Comparison of ENCODE assay signal across 19 cellular contexts in the genomic region with DNA sequence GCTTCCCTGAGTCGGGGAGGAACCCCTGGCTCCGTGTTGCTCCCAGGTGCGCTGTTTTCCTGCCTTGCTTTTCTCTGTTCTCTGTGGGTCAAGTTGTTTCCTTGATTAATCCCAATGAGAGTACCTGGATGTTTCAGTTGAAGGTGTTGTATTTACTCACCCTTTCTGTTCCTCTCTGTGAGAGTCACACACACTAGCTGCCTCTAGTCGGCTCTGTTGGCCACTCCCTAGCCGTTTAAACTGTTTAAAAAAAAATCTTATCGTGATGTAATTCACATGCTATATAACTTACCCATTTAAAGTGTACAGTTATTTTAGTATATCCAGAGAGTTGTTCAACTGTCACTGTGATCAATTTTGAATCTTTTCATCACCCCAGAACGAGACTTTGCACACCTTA.
A peak's percentile ranks its signal among the peaks of the same experiment; 100 is the strongest.
DNase-seq lines count a peak whose midpoint lies in the region; ATAC-seq, FAIRE-seq and TF ChIP-seq lines count a peak whose summit lies in the region.
"Had no signal": no experiment of that assay in that cellular context is flagged by ENCODE, and none has a peak within 500 bp of the region (broad histone marks: within the 10 kb centered on the region; RNA-seq: fewer than 3 reads in every experiment).

No MANE protein-coding gene starts in this region.

- CTCF ChIA-PET in Calu3 (lab: Charles Lee), result interaction anchor here (1.6 kb wide), 1 partner anchor 123 kb away, joined by 4 read pairs; no protein-coding TSS in a partner anchor

- H3K4me3 ChIP-seq in HUES64 (ENCODE audit: low read length) (no peak overlapping the region), endodermal cell (ENCODE audit: low read length) (no peak overlapping the region), pancreas (no peak overlapping the region)
- H3K4me3 ChIP-seq: MG63, sigmoid colon had no signal

- no peak overlapping the region for H3K9ac ChIP-seq in HUES64 (ENCODE audit: low read depth, low read length)
- no peak overlapping the region for H3K9ac ChIP-seq in endodermal cell (ENCODE audit: extremely low read depth, low read length, poor library complexity, severe bottlenecking)

- no TSS peak for BruUV-seq in Calu3 (replicated peaks; lab: Mats Ljungman, UMichigan)

- H3K27me3 ChIP-seq in HUES64 (ENCODE audit: insufficient read depth, low read length) (no peaks in the 10 kb centered on the region), endodermal cell (ENCODE audit: control insufficient read depth, insufficient read depth, low read length, poor library complexity, severe bottlenecking) (no peaks in the 10 kb centered on the region), pancreas (no peaks in the 10 kb centered on the region)
- H3K27me3 ChIP-seq: BE2C, MG63, sigmoid colon had no signal

- WGBS in HUES64, result 85% methylated on average over 6 of the region's 7 CpGs
- 78 to 80% methylated on average over 2 to 7 of the region's 7 CpGs for WGBS in endodermal cell (ENCODE audit: insufficient coverage in 1 of 2, insufficient read length in 1 of 2), 2 experiments
- 51% methylated on average over 7 of the region's 7 CpGs for WGBS in pancreas, 2 donors

- H3K9me3 Mint-ChIP-seq in Calu3 (ENCODE audit: low read depth, unreplicated experiment) (peaks cover 13% of the 10 kb centered on the region), endodermal cell (peaks cover 20% of the 10 kb centered on the region)

- H3K4me1 ChIP-seq in HUES64 (ENCODE audit: insufficient read depth, low read length) (peaks cover 25% of the 10 kb centered on the region), endodermal cell (ENCODE audit: control insufficient read depth, insufficient read depth, low read length) (peaks cover 21% of the 10 kb centered on the region), pancreas (peaks cover 0 to 3% (median 0%) of the 10 kb centered on the region in 3 donors)

- H3K4me1 Mint-ChIP-seq in Calu3 (ENCODE audit: low read depth, unreplicated experiment) (peaks cover 65% of the 10 kb centered on the region), endodermal cell (peaks cover 55% of the 10 kb centered on the region)

- H3K27ac ChIP-seq in HUES64 (ENCODE audit: low read depth, low read length), result peak overlapping the region; percentile 5; the same call in 1 of the 2 replicates
- H3K27ac ChIP-seq in endodermal cell (ENCODE audit: low read depth, low read length), result peak overlapping the region; percentile 73
- H3K27ac ChIP-seq in pancreas, result no peak overlapping the region

- H3K36me3 ChIP-seq in HUES64 (ENCODE audit: insufficient read depth, low read length) (no peaks in the 10 kb centered on the region), endodermal cell (ENCODE audit: control insufficient read depth, insufficient read depth, low read length) (peaks cover 12% of the 10 kb centered on the region), pancreas (no peaks in the 10 kb centered on the region)
- H3K36me3 ChIP-seq: BE2C, MG63, sigmoid colon had no signal

- FAIRE-seq in pancreas (lab: Jason Lieb, UNC), result no peak
- FAIRE-seq: astrocyte had no signal

- intact Hi-C loops in Calu3 (cut with micrococcal nuclease; ENCODE audit: unreplicated experiment) (no loop called here), pancreas (cut with DNase I) (no loop called here)

- TF ChIP-seq CTCF in Calu3 (IDR thresholded peaks at IDR 0.05; ENCODE audit: unreplicated experiment), result no peak
- TF ChIP-seq CTCF in endodermal cell (conservative IDR thresholded peaks at IDR 0.05), result peak; percentile 42
- TF ChIP-seq CTCF in pancreas (IDR thresholded peaks at IDR 0.05), result no peak

- DNase-seq in Calu3, result peak; percentile 23
- no peak for DNase-seq in endodermal cell
- no peak for DNase-seq in pancreas
- DNase-seq in AG20443 (ENCODE audit: low spot score), result no peak
- DNase-seq in activated naive CD4-positive, alpha-beta T cell treated with anti-CD3 and anti-CD28 coated beads, Interleukin-2, amount 50 U/mL, for 16 hours, result no peak
- no peak for DNase-seq in activated CD4-positive, alpha-beta T cell treated with anti-CD3 and anti-CD28 coated beads, Interleukin-2, amount 50 U/mL, for 1 hour
- DNase-seq: activated CD4-positive, alpha-beta memory T cell treated with anti-CD3 and anti-CD28 coated beads for 36 hours; BE2C; hypothalamus; MG63; NCI-H2081; SIG-M5; sigmoid colon; stimulated activated naive CD4-positive, alpha-beta T cell treated with Interleukin-2 at 50 U/mL for 16 hours had no signal

- ATAC-seq in pancreas (peak in 3 of 4 donors; percentile 62 to 71 (median 70)), HG02840 (IDR thresholded peaks at IDR 0.05; ENCODE audit: low FRiP score, unreplicated experiment) (no peak)

- H3K9me3 ChIP-seq in HUES64 (ENCODE audit: insufficient read depth, low read depth, low read length) (peaks cover 12% of the 10 kb centered on the region), endodermal cell (ENCODE audit: control insufficient read depth, low read length) (peaks cover 23% of the 10 kb centered on the region), pancreas (no peaks in the 10 kb centered on the region)

- peak overlapping the region; percentile 57 for H3K27ac Mint-ChIP-seq in Calu3 (ENCODE audit: unreplicated experiment)
- H3K27ac Mint-ChIP-seq in endodermal cell, result peak overlapping the region; percentile 79
- H3K27ac Mint-ChIP-seq: activated CD4-positive, alpha-beta memory T cell treated with anti-CD3 and anti-CD28 coated beads for 36 hours; activated T-helper 1 cell treated with anti-CD3 and anti-CD28 coated beads, Interleukin-12 subunit alpha, Interleukin-12 subunit beta, Interleukin-2, Interleukin-4 antibody, amounts not matched to agents 30 ng/mL and 10 ng/mL and 1 ng/mL, durations not matched to agents 14 hours and 24 hours and 36 hours had no signal

- H3K27me3 Mint-ChIP-seq in Calu3 (ENCODE audit: unreplicated experiment) (no peaks in the 10 kb centered on the region), endodermal cell (ENCODE audit: insufficient read depth) (no peaks in the 10 kb centered on the region)
- H3K27me3 Mint-ChIP-seq: activated CD4-positive, alpha-beta memory T cell treated with anti-CD3 and anti-CD28 coated beads for 36 hours had no signal

- H3K36me3 Mint-ChIP-seq in Calu3 (ENCODE audit: insufficient read depth, unreplicated experiment), result no peaks in the 10 kb centered on the region
- H3K36me3 Mint-ChIP-seq in endodermal cell (ENCODE audit: low read depth), result peaks cover 29% of the 10 kb centered on the region

- H3K4me3 Mint-ChIP-seq in Calu3 (ENCODE audit: low read depth, unreplicated experiment) (peak overlapping the region; percentile 45), endodermal cell (no peak overlapping the region)
- H3K4me3 Mint-ChIP-seq: activated CD4-positive, alpha-beta memory T cell treated with anti-CD3 and anti-CD28 coated beads for 36 hours; activated T-helper 1 cell treated with anti-CD3 and anti-CD28 coated beads, Interleukin-12 subunit alpha, Interleukin-12 subunit beta, Interleukin-2, Interleukin-4 antibody, amounts not matched to agents 30 ng/mL and 10 ng/mL and 1 ng/mL, durations not matched to agents 14 hours and 24 hours and 36 hours; neural crest cell had no signal

Comparison
In these comparisons a context has a peak if more than half of its experiments do, and no peak if none do; other contexts are left out.
1. H3K27ac ChIP-seq: peak in HUES64 (single experiment) and endodermal cell (single experiment); none in pancreas (0 of 4).